ENCODE assay signal across 13 cellular contexts in the genomic region with DNA sequence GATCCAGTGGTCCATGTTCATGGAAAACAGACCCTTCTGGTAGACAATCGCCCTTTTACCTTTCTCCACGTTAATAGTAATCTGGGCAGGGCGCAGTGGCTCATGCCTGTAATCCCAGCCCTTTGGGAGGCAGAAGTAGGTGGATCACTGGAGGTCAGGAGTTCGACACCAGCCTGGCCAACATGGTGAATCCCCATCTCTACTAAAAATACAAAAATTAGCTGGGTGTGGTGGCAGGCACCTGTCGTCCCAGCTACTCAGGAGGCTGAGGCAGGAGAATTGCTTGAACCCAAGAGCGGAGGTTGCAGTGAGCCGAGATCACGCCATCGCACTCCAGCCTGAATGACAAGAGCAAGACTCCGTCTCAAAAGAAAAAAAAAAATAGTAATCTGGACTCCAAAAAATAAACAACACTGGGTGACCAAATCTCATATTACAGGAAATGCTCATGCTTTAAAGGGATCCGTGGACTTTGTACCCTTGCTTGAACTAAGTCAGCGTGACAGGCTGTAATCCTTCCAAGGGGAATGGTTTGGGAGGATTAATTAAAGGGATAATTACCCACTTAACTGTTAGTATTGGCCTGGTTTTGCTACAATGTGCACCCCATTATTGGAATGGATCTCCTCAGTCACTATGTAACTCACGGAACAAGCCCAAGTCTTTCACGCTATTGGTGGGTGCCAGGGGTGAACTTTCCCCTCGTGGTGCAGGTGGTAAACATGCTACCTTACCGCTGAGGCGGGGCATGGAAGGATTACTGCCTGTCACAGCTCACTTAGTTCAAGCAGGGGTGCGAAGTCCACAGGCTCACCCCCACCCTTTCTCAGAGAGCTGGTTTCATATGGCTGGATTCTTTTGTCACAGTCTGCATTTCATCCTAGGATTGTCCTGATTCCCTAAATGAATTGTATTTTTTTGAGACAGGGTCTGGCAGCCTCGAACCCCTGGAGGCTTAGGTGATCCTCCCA. TPM values are rescaled to one million over a fixed set of nuclear protein-coding genes. Genes with fewer than 3 reads are reported as not detected.
DNase-seq lines count a peak whose midpoint lies in the region; ATAC-seq and TF ChIP-seq lines count a peak whose summit lies in the region.
"Had no signal": no experiment of that assay in that cellular context is flagged by ENCODE, and none has a peak within 500 bp of the region (broad histone marks: within the 10 kb centered on the region; RNA-seq: fewer than 3 reads in every experiment).

No MANE protein-coding gene starts in this region.

- H3K9me2 ChIP-seq in PC-3 (replicated peaks; ENCODE audit: low read length) = no peaks in the 10 kb centered on the region

- peak; percentile 80 for ATAC-seq in PC-3
- no peak for ATAC-seq in effector memory CD8-positive, alpha-beta T cell (replicated peaks)
- ATAC-seq: natural killer cell treated with Interleukin-12 subunit alpha and Interleukin-12 subunit beta and Interleukin-15 and Interleukin-18, amount 100 ng/mL, for 72 hours had no signal

- CTCF ChIA-PET in HEK293 (lab: Yijun Ruan, JAX) (interaction anchor here (0.9 to 3.0 kb wide), 5 partner anchors 8 to 258 kb away, joined by 3 to 22 read pairs (median 4); no protein-coding TSS in a partner anchor), PC-3 (lab: Charles Lee) (no interaction called here)

- peaks cover 6 to 7% of the 10 kb centered on the region in 2 donors for H3K4me1 Mint-ChIP-seq in effector memory CD8-positive, alpha-beta T cell (ENCODE audit: low read depth in 2 of 2)
- H3K4me1 Mint-ChIP-seq: activated naive CD4-positive, alpha-beta T cell treated with anti-CD3 and anti-CD28 coated beads, Interleukin-2, amount 10 ng/mL, durations not matched to agents 7 days and 5 days had no signal

- no peaks in the 10 kb centered on the region for H4K20me1 ChIP-seq in PC-3 (ENCODE audit: low read length)

- no peaks in the 10 kb centered on the region for H3K79me2 ChIP-seq in PC-3 (ENCODE audit: low read length)

- TF ChIP-seq CTCF in HEK293 (tag by site-specific recombination; IDR thresholded peaks at IDR 0.05) (no peak), PC-3 (conservative IDR thresholded peaks at IDR 0.05; ENCODE audit: low read depth, low read length) (no peak), stomach (IDR thresholded peaks at IDR 0.05) (no peak)

- no peak overlapping the region for H3K4me3 Mint-ChIP-seq in effector memory CD8-positive, alpha-beta T cell
- H3K4me3 Mint-ChIP-seq: activated naive CD4-positive, alpha-beta T cell treated with anti-CD3 and anti-CD28 coated beads, Interleukin-2, amount 10 ng/mL, durations not matched to agents 7 days and 5 days; natural killer cell treated with Interleukin-12 subunit alpha and Interleukin-12 subunit beta and Interleukin-15 and Interleukin-18, amount 100 ng/mL, for 72 hours had no signal

- H3K36me3 Mint-ChIP-seq in effector memory CD8-positive, alpha-beta T cell (ENCODE audit: insufficient read depth) = no peaks in the 10 kb centered on the region
- H3K36me3 Mint-ChIP-seq: activated naive CD4-positive, alpha-beta T cell treated with anti-CD3 and anti-CD28 coated beads, Interleukin-2, amount 10 ng/mL, durations not matched to agents 7 days and 5 days; natural killer cell treated with Interleukin-12 subunit alpha and Interleukin-12 subunit beta and Interleukin-15 and Interleukin-18, amount 100 ng/mL, for 72 hours had no signal

- H3K4me3 ChIP-seq in HEK293 (ENCODE audit: low read depth, low read length) (no peak overlapping the region), PC-3 (ENCODE audit: low read length) (no peak overlapping the region), stomach (no peak overlapping the region)
- H3K4me3 ChIP-seq: skin epidermis had no signal

- no peaks in the 10 kb centered on the region for H3K9me3 Mint-ChIP-seq in effector memory CD8-positive, alpha-beta T cell
- H3K9me3 Mint-ChIP-seq: activated naive CD4-positive, alpha-beta T cell treated with anti-CD3 and anti-CD28 coated beads, Interleukin-2, amount 10 ng/mL, durations not matched to agents 7 days and 5 days; natural killer cell treated with Interleukin-12 subunit alpha and Interleukin-12 subunit beta and Interleukin-15 and Interleukin-18, amount 100 ng/mL, for 72 hours had no signal

- no peak overlapping the region for H3K27ac ChIP-seq in HEK293 (ENCODE audit: extremely low read depth, low read depth, low read length)
- H3K27ac ChIP-seq in PC-3 (ENCODE audit: low read length) = no peak overlapping the region
- peak overlapping the region; percentile 74 to 82 (median 76) for H3K27ac ChIP-seq in stomach
- H3K27ac ChIP-seq: KMS-11, skin epidermis, VCaP had no signal

- no peak for TF ChIP-seq POLR2A in stomach (IDR thresholded peaks at IDR 0.05)

- no peak overlapping the region for H3K9ac ChIP-seq in PC-3 (ENCODE audit: low read length)
- H3K9ac ChIP-seq: KMS-11 had no signal

- no peak for TF ChIP-seq EP300 in stomach (IDR thresholded peaks at IDR 0.05)

- H3K27me3 ChIP-seq in PC-3 (ENCODE audit: low read length) (no peaks in the 10 kb centered on the region), stomach (no peaks in the 10 kb centered on the region)

- peak overlapping the region; percentile 44 for H3K4me2 ChIP-seq in PC-3 (ENCODE audit: low read length)
- H3K4me2 ChIP-seq: KMS-11 had no signal

- POLR2A ChIA-PET in HEK293 (lab: Yijun Ruan, JAX) = no interaction called here
- POLR2A ChIA-PET in PC-3 (lab: Charles Lee; ENCODE audit: unreplicated experiment) = interaction anchor here (0.5 kb wide), 1 partner anchor 31 kb away, joined by 4 read pairs; no protein-coding TSS in a partner anchor

- H3K36me3 ChIP-seq in HEK293 (ENCODE audit: control insufficient read depth in 2 of 2, insufficient read depth in 1 of 2, low read length in 2 of 2) (no peaks in the 10 kb centered on the region), PC-3 (ENCODE audit: low read depth, low read length) (no peaks in the 10 kb centered on the region), stomach (no peaks in the 10 kb centered on the region)

- 38 to 62% (median 45%) methylated on average over 19 of the region's 19 CpGs for WGBS in stomach, 5 donors

- intact Hi-C loops in PC-3 (cut with micrococcal nuclease) = loop anchor here (2.0 kb wide), 1 partner anchor 24 kb away; no protein-coding TSS in a partner anchor
- intact Hi-C loops in stomach (cut with DNase I; ENCODE audit: low total_unique reads) = no loop called here

- no peaks in the 10 kb centered on the region for H3K4me1 ChIP-seq in HEK293 (ENCODE audit: control insufficient read depth, insufficient read depth, low read length)
- H3K4me1 ChIP-seq in PC-3 (ENCODE audit: insufficient read depth, low read length) = peaks cover 13% of the 10 kb centered on the region
- H3K4me1 ChIP-seq in stomach = peaks cover 10 to 19% (median 11%) of the 10 kb centered on the region in 4 donors

- no TSS peak for BruUV-seq in PC-3 (replicated peaks; lab: Mats Ljungman, UMichigan)

- H3K27ac Mint-ChIP-seq in effector memory CD8-positive, alpha-beta T cell = no peak overlapping the region
- H3K27ac Mint-ChIP-seq: activated naive CD4-positive, alpha-beta T cell treated with anti-CD3 and anti-CD28 coated beads, Interleukin-2, amount 10 ng/mL, durations not matched to agents 7 days and 5 days; natural killer cell treated with Interleukin-12 subunit alpha and Interleukin-12 subunit beta and Interleukin-15 and Interleukin-18, amount 100 ng/mL, for 72 hours had no signal

- no peaks in the 10 kb centered on the region for H3F3A ChIP-seq in PC-3 (ENCODE audit: low read length, unreplicated experiment)

- no peaks in the 10 kb centered on the region for H3K27me3 Mint-ChIP-seq in effector memory CD8-positive, alpha-beta T cell
- H3K27me3 Mint-ChIP-seq: activated naive CD4-positive, alpha-beta T cell treated with anti-CD3 and anti-CD28 coated beads, Interleukin-2, amount 10 ng/mL, durations not matched to agents 7 days and 5 days; natural killer cell treated with Interleukin-12 subunit alpha and Interleukin-12 subunit beta and Interleukin-15 and Interleukin-18, amount 100 ng/mL, for 72 hours had no signal

- H2AFZ ChIP-seq in PC-3 (ENCODE audit: low read length) = no peak overlapping the region

- H3K9me3 ChIP-seq in HEK293 (ENCODE audit: control insufficient read depth, insufficient read depth, low read depth, low read length) = no peaks in the 10 kb centered on the region
- H3K9me3 ChIP-seq in PC-3 (ENCODE audit: low read length) = no peaks in the 10 kb centered on the region
- H3K9me3 ChIP-seq in stomach = no peaks in the 10 kb centered on the region

- DNase-seq in PC-3 (peak; percentile 49), kidney tubule cell (ENCODE audit: low spot score) (peak; percentile 37), stomach (peak; percentile 81), NCI-H2171 (lab: John Stamatoyannopoulos, UW) (no peak), midbrain (lab: John Stamatoyannopoulos, UW) (no peak)
- no peak for DNase-seq in effector memory CD8-positive, alpha-beta T cell
- DNase-seq: activated naive CD4-positive, alpha-beta T cell treated with anti-CD3 and anti-CD28 coated beads, Interleukin-2, amount 10 ng/mL, durations not matched to agents 7 days and 5 days; NCI-H1694 treated with DMSO at 0.1 percent for 48 hours had no signal

TF ChIP-seq in HEK293, 187 proteins besides CTCF, POLR2A, EP300 and RAD21:
- TF ChIP-seq ZNF48 (tag by site-specific recombination; IDR thresholded peaks at IDR 0.05) = no peak
- 0 out of 2 replicates have a peak, but pooled peaks have one; percentile 6 for TF ChIP-seq SP2 (tag by site-specific recombination; IDR thresholded peaks at IDR 0.05)

RNA-seq across cellular contexts. Expression of gene PROC, which starts 36.7 kb away (rescaled TPM):
- total RNA-seq in PC-3 (2014; rRNA removed) = 0.35 and 0.58 TPM in 2 replicates
- total RNA-seq in stomach = 1 to 10 TPM in 4 of 5 donors, not detected in 1; 1.2 to 6.8 (median 4.5) TPM
- polyA plus RNA-seq in stomach = 1 to 10 TPM; 2.1 to 5.0 (median 4.6) TPM
- total RNA-seq: natural killer cell treated with Interleukin-12 subunit alpha and Interleukin-12 subunit beta and Interleukin-15 and Interleukin-18, amount 100 ng/mL, for 72 hours had no signal

Comparison
In these comparisons a context has a peak if more than half of its experiments do, and no peak if none do; other contexts are left out.
1. H3K27ac ChIP-seq: peak in stomach (5 of 5); none in HEK293 (single experiment) and PC-3 (single experiment).
2. DNase-seq: peak in PC-3 (single experiment), kidney tubule cell (single experiment) and stomach (single experiment); none in effector memory CD8-positive, alpha-beta T cell (0 of 3), NCI-H2171 (single experiment) and midbrain (single experiment).